In the genomic region with DNA sequence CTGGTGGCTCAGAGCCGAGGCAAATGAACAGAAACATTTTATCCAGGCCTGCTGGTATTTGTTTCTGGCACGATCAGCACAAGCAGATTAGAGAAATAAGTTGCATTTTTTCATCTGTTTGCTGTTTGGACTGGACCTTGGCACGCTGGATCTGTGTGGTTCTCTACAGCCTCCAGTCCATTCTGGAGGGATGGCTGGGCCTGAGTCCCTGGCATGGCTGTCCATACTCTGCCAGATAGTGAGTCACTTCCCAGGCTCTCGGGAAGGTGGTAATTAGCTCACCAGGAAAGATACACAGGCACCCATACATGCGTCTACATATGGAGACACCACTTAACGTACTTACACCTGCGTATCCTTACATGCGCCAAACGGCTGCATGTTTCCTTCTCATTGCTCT, we compare ENCODE assay signal across 9 cellular contexts.
A peak's percentile ranks its signal among the peaks of the same experiment; 100 is the strongest.
DNase-seq lines count a peak whose midpoint lies in the region; ATAC-seq, FAIRE-seq and TF ChIP-seq lines count a peak whose summit lies in the region.
"Had no signal": no experiment of that assay in that cellular context is flagged by ENCODE, and none has a peak within 500 bp of the region (broad histone marks: within the 10 kb centered on the region; RNA-seq: fewer than 3 reads in every experiment).

No MANE protein-coding gene starts in this region.

- H3K4me3 Mint-ChIP-seq in astrocyte (ENCODE audit: unreplicated experiment): no peak overlapping the region

- H3K4me1 ChIP-seq in astrocyte (ENCODE audit: insufficient read depth, low read length) (peaks cover 13% of the 10 kb centered on the region), stomach (peaks cover 12 to 37% (median 26%) of the 10 kb centered on the region in 4 donors)

- no peaks in the 10 kb centered on the region for H3K36me3 Mint-ChIP-seq in astrocyte (ENCODE audit: low read depth, unreplicated experiment)

- H3K9me3 Mint-ChIP-seq in astrocyte (ENCODE audit: unreplicated experiment): peaks cover 3% of the 10 kb centered on the region

- peak overlapping the region; percentile 54 for H3K4me2 ChIP-seq in astrocyte (ENCODE audit: low read length)

- no peak overlapping the region for H3K27ac Mint-ChIP-seq in astrocyte (ENCODE audit: unreplicated experiment)

- H3K27ac ChIP-seq in astrocyte (ENCODE audit: low read depth, low read length) (peak overlapping the region; percentile 60), stomach (peak overlapping the region in 4 of 5 donors; percentile 48 to 78 (median 69))

- H3K9me3 ChIP-seq in astrocyte (ENCODE audit: insufficient read depth, low read depth, low read length): no peaks in the 10 kb centered on the region
- H3K9me3 ChIP-seq in stomach: no peaks in the 10 kb centered on the region

- H3K27me3 Mint-ChIP-seq in astrocyte (ENCODE audit: low read depth, unreplicated experiment): no peaks in the 10 kb centered on the region

- no peak for TF ChIP-seq POLR2A in stomach (IDR thresholded peaks at IDR 0.05)

- TF ChIP-seq CTCF in astrocyte (IDR thresholded peaks at IDR 0.05; ENCODE audit: insufficient read depth, low read depth, low read length) (no peak), stomach (IDR thresholded peaks at IDR 0.05) (no peak)

- peak overlapping the region; percentile 67 for H2AFZ ChIP-seq in astrocyte (ENCODE audit: low read depth, low read length)

- peak; percentile 80 to 93 for ATAC-seq in left cardiac atrium
- no peak for ATAC-seq in GM19324 (IDR thresholded peaks at IDR 0.05; ENCODE audit: low FRiP score, unreplicated experiment)

- 29 to 49% (median 34%) methylated on average over 9 of the region's 9 CpGs for WGBS in stomach, 5 donors

- no peaks in the 10 kb centered on the region for H3K36me3 ChIP-seq in astrocyte (ENCODE audit: insufficient read depth, low read length)
- H3K36me3 ChIP-seq in stomach: no peaks in the 10 kb centered on the region

- no peak overlapping the region for H3K4me3 ChIP-seq in astrocyte (ENCODE audit: insufficient read depth, low read depth, low read length)
- no peak overlapping the region for H3K4me3 ChIP-seq in stomach

- H3K27me3 ChIP-seq in astrocyte (ENCODE audit: insufficient read depth, low read length): no peaks in the 10 kb centered on the region
- no peaks in the 10 kb centered on the region for H3K27me3 ChIP-seq in stomach

- intact Hi-C loops in left cardiac atrium (cut with DNase I) (no loop called here), stomach (cut with DNase I; ENCODE audit: low total_unique reads) (no loop called here)

- H3K9ac ChIP-seq in astrocyte (ENCODE audit: low read length): peak overlapping the region; percentile 44

- no peaks in the 10 kb centered on the region for H4K20me1 ChIP-seq in astrocyte (ENCODE audit: insufficient read depth, low read length)

- peaks cover 9% of the 10 kb centered on the region for H3K4me1 Mint-ChIP-seq in astrocyte (ENCODE audit: low read depth, unreplicated experiment)

- peak; percentile 76 for FAIRE-seq in astrocyte (lab: Jason Lieb, UNC)

- DNase-seq in HCEC 1CT: peak; percentile 41
- DNase-seq in astrocyte (ENCODE audit: low read depth): peak; percentile 88
- DNase-seq in left cardiac atrium: peak; percentile 64
- DNase-seq in stomach: peak; percentile 64
- DNase-seq in NCI-H2227 (lab: John Stamatoyannopoulos, UW; ENCODE audit: unreplicated experiment): no peak
- DNase-seq in stimulated activated CD4-positive, alpha-beta T cell treated with anti-CD3 and anti-CD28 coated beads, Interleukin-2, amount 100 ng/mL, for 48 hours: no peak
- DNase-seq in SKM-1 treated with dmso at 0.1 percent for 144 hours (lab: John Stamatoyannopoulos, UW; ENCODE audit: unreplicated experiment): no peak
- DNase-seq: MV-4-11 had no signal

- no peaks in the 10 kb centered on the region for H3K79me2 ChIP-seq in astrocyte (ENCODE audit: insufficient read depth, low read length)

- no peak for TF ChIP-seq EP300 in stomach (IDR thresholded peaks at IDR 0.05)

Comparison
In these comparisons a context has a peak if more than half of its experiments do, and no peak if none do; other contexts are left out.
1. DNase-seq: peak in HCEC 1CT (single experiment), astrocyte (single experiment), left cardiac atrium (single experiment) and stomach (single experiment); none in NCI-H2227 (single experiment), stimulated activated CD4-positive, alpha-beta T cell treated with anti-CD3 and anti-CD28 coated beads, Interleukin-2, amount 100 ng/mL, for 48 hours (0 of 2) and SKM-1 treated with dmso at 0.1 percent for 144 hours (single experiment).